ENCODE assay signal across 8 cellular contexts in the genomic region with DNA sequence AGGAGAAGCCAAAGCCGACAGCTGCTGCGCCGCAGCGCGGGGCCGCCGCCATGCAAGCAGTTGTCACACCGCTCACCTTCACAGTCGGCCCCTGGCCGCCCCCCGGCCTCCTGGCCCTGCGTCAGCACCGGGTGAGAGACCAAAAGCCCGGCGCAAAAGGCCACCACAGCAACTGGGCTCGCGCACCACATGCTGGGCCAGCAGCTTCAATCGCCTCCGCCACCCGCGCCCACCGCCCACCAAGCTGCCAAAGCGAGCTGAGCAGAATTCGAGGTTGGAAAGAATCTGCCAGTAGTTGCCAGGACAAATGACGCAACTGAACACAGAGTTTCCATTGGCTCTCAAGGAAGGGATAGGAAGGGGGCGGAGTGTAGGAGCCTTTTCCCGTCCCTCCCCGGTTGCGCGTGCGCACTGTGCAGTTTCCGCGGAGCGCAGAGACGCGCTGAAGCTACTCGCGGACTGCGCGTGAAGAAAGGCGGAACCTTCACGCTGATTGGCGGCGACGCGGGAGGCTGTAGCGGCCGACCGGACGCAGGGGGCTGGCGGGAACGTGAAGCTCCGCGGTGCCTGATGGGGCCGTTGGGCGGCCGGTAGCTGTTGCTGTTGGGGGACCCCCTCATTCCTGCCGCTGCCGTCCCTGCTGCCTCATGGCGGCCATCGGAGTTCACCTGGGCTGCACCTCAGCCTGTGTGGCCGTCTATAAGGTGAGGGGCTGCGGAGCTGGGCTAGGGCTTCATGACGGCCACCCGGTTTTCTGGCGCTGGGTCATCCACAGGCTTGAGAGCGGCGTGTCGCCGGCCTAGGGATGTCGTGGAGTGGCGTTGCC. TPM values are rescaled to one million over a fixed set of nuclear protein-coding genes. Genes with fewer than 3 reads are reported as not detected.
DNase-seq lines count a peak whose midpoint lies in the region; ATAC-seq, FAIRE-seq and TF ChIP-seq lines count a peak whose summit lies in the region.

TSS of gene CDNF (minus strand) at position 282 of the 826 bp plus-strand sequence. CDS start at position 191, 91 bp downstream.
A gene with protein sequence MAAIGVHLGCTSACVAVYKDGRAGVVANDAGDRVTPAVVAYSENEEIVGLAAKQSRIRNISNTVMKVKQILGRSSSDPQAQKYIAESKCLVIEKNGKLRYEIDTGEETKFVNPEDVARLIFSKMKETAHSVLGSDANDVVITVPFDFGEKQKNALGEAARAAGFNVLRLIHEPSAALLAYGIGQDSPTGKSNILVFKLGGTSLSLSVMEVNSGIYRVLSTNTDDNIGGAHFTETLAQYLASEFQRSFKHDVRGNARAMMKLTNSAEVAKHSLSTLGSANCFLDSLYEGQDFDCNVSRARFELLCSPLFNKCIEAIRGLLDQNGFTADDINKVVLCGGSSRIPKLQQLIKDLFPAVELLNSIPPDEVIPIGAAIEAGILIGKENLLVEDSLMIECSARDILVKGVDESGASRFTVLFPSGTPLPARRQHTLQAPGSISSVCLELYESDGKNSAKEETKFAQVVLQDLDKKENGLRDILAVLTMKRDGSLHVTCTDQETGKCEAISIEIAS (plus strand): TSS at position 551 of the 826 bp plus-strand sequence. CDS start 97 bp downstream, at position 648.
A gene with protein sequence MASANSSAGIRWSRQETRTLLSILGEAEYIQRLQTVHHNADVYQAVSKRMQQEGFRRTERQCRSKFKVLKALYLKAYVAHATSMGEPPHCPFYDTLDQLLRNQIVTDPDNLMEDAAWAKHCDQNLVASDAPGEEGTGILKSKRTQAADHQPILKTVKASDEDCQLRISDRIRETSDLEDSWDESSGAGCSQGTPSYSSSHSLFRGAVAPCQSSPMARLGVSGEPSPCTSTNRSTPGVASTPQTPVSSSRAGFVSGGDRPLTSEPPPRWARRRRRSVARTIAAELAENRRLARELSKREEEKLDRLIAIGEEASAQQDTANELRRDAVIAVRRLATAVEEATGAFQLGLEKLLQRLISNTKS (plus strand): TSS at position 551 of the 826 bp plus-strand sequence. CDS start 3,979 bp downstream, outside the sequence.

- ATAC-seq in GM21528 (IDR thresholded peaks at IDR 0.05; ENCODE audit: low FRiP score, unreplicated experiment) (peak; percentile 93), IMR-90 (ENCODE audit: low read depth) (peak; percentile 97)

- H3K4ac ChIP-seq in IMR-90 (ENCODE audit: low read depth, low read length): peak within 1 kb of the TSS; percentile 90

- BruUV-seq in IMR-90 (replicated peaks; lab: Mats Ljungman, UMichigan) (no TSS peak), endothelial cell of umbilical vein (replicated peaks; lab: Mats Ljungman, UMichigan) (no TSS peak)

- peak within 1 kb of the TSS; percentile 82 for H3K9ac ChIP-seq in IMR-90 (ENCODE audit: low read depth, low read length)
- peak within 1 kb of the TSS; percentile 88 for H3K9ac ChIP-seq in endothelial cell of umbilical vein (replicated peaks; ENCODE audit: extremely low read depth, insufficient read depth, low read length)

- TF ChIP-seq POLR2A in IMR-90 (IDR thresholded peaks at IDR 0.05; ENCODE audit: low read depth, low read length) (peak; percentile 91), endothelial cell of umbilical vein (IDR thresholded peaks at IDR 0.05; ENCODE audit: low read depth, low read length) (peak; percentile 92)

- in situ Hi-C loops in IMR-90 (cut with MboI; ENCODE audit: low sequenced_read_pairs): no loop called here

- peak within 1 kb of the TSS; percentile 48 for H4K5ac ChIP-seq in IMR-90 (ENCODE audit: low read depth, low read length)

- FAIRE-seq in endothelial cell of umbilical vein (lab: Jason Lieb, UNC): peak; percentile 98

- peaks cover 27% of the 10 kb centered on the region for H3K79me2 ChIP-seq in endothelial cell of umbilical vein (ENCODE audit: control insufficient read depth, insufficient read depth, low read length)

- 0 out of 2 replicates have a peak, but pooled peaks have one; percentile 8 for TF ChIP-seq RAD21 in IMR-90 (IDR thresholded peaks at IDR 0.05; ENCODE audit: low read length)

- DNase-seq in DMS 273 (lab: John Stamatoyannopoulos, UW; ENCODE audit: unreplicated experiment): peak; percentile 99
- DNase-seq in IMR-90: peak; percentile 99
- DNase-seq in OCI-M1 (lab: John Stamatoyannopoulos, UW): peak; percentile 99
- peak; percentile 99 for DNase-seq in activated T-cell treated with anti-CD3 and anti-CD28 coated beads for 24 hours (ENCODE audit: low read depth)
- peak; percentile 100 for DNase-seq in endothelial cell of umbilical vein (ENCODE audit: low read depth, low spot score)
- peak; percentile 100 for DNase-seq in midbrain (lab: John Stamatoyannopoulos, UW)
- peak; percentile 99 for DNase-seq in stimulated activated CD8-positive, alpha-beta memory T cell treated with anti-CD3 and anti-CD28 coated beads, Interleukin-2, amount 100 ng/mL, for 1 hour (ENCODE audit: low read depth in 2 of 2)

- H3K4me2 ChIP-seq in IMR-90 (ENCODE audit: low read depth, low read length) (peak within 1 kb of the TSS; percentile 93), endothelial cell of umbilical vein (ENCODE audit: insufficient read depth, low read length) (peak within 1 kb of the TSS; percentile 80)

- H4K91ac ChIP-seq in IMR-90 (ENCODE audit: insufficient read depth, low read depth, low read length): peak within 1 kb of the TSS; percentile 63

- H3K9me3 ChIP-seq in IMR-90 (ENCODE audit: control insufficient read depth, insufficient read depth, low read length) (no peaks in the 10 kb centered on the region), endothelial cell of umbilical vein (replicated peaks; ENCODE audit: control insufficient read depth, insufficient read depth, low read length) (no peaks in the 10 kb centered on the region)

- H3K4me3 ChIP-seq in IMR-90 (ENCODE audit: insufficient read depth, low read depth, low read length) (peak within 1 kb of the TSS; percentile 74), endothelial cell of umbilical vein (replicated peaks in 1 of 3; ENCODE audit: insufficient read depth in 1 of 3, low read depth in 1 of 3, low read length in 3 of 3) (peak within 1 kb of the TSS; percentile 47 to 81 (median 71))

- H2AK9ac ChIP-seq in IMR-90 (replicated peaks; ENCODE audit: low read depth, low read length, poor library complexity): peak within 1 kb of the TSS; percentile 94

- H3K56ac ChIP-seq in IMR-90 (ENCODE audit: extremely low read depth, insufficient read depth, low read length): peak within 1 kb of the TSS; percentile 60

- 1% methylated on average over 38 of the region's 72 CpGs; no CpG with 5 or more reads in 1 of the 2 experiments for WGBS in IMR-90 (ENCODE audit: extremely low coverage in 2 of 2, insufficient read length in 1 of 2), 2 experiments

- H3K79me1 ChIP-seq in IMR-90 (ENCODE audit: low read depth in 1 of 2, low read length in 2 of 2): peaks cover 24 to 39% of the 10 kb centered on the region in 2 experiments

- H4K20me1 ChIP-seq in IMR-90 (ENCODE audit: insufficient read depth, low read length) (peaks cover 4% of the 10 kb centered on the region), endothelial cell of umbilical vein (replicated peaks; ENCODE audit: control insufficient read depth, extremely low read depth, insufficient read depth, low read length) (no peaks in the 10 kb centered on the region)

- H2AFZ ChIP-seq in IMR-90 (replicated peaks; ENCODE audit: low read length, poor library complexity) (peak within 1 kb of the TSS; percentile 97), endothelial cell of umbilical vein (ENCODE audit: low read depth, low read length) (peak within 1 kb of the TSS; percentile 86)

- H2AK5ac ChIP-seq in IMR-90 (ENCODE audit: low read depth, low read length): peak within 1 kb of the TSS; percentile 80

- H3K36me3 ChIP-seq in IMR-90 (ENCODE audit: control insufficient read depth, insufficient read depth, low read length): peaks cover 14% of the 10 kb centered on the region
- H3K36me3 ChIP-seq in endothelial cell of umbilical vein (ENCODE audit: control insufficient read depth in 2 of 2, extremely low read depth in 1 of 2, insufficient read depth in 2 of 2, low read length in 2 of 2): peaks cover 9 to 13% of the 10 kb centered on the region in 2 experiments

- intact Hi-C loops in IMR-90 (cut with micrococcal nuclease) (loop anchor here (1.0 to 10.0 kb wide), 3 partner anchors 236 to 267 kb away; no protein-coding TSS in a partner anchor), endothelial cell of umbilical vein (cut with micrococcal nuclease) (loop anchor here (1.0 to 5.0 kb wide), 6 partner anchors 40 to 339 kb away; partner anchors contain the start of genes DCLRE1C and SUV39H2)

- dilution Hi-C loops in IMR-90 (cut with HindIII; ENCODE audit: low sequenced_read_pairs, unreplicated experiment) (no loop called here), endothelial cell of umbilical vein (cut with MboI; ENCODE audit: extremely low pct_ligation_motif_present, low sequenced_read_pairs) (no loop called here)

- peak within 1 kb of the TSS; percentile 83 for H2BK5ac ChIP-seq in IMR-90 (ENCODE audit: low read depth, low read length, poor library complexity, severe bottlenecking)

- H3K27me3 ChIP-seq in IMR-90 (ENCODE audit: control insufficient read depth, insufficient read depth, low read length) (no peaks in the 10 kb centered on the region), endothelial cell of umbilical vein (ENCODE audit: control insufficient read depth in 2 of 2, insufficient read depth in 2 of 2, low read length in 2 of 2) (no peaks in the 10 kb centered on the region)

- peak within 1 kb of the TSS; percentile 90 for H3K14ac ChIP-seq in IMR-90 (replicated peaks; ENCODE audit: low read depth, low read length)

- peak within 1 kb of the TSS; percentile 98 for H3K23ac ChIP-seq in IMR-90 (ENCODE audit: low read depth, low read length)

- H2BK120ac ChIP-seq in IMR-90 (ENCODE audit: low read depth, low read length): peak within 1 kb of the TSS; percentile 70

- POLR2A ChIA-PET in IMR-90 (lab: Charles Lee; ENCODE audit: unreplicated experiment): interaction anchor here (1.3 kb wide), 1 partner anchor 10 kb away, joined by 3 read pairs; no protein-coding TSS in a partner anchor
- POLR2A ChIA-PET in endothelial cell of umbilical vein (lab: Charles Lee): interaction anchor here (0.6 to 1.7 kb wide), 6 partner anchors 19 to 339 kb away, joined by 3 to 8 read pairs (median 3); partner anchors contain the start of genes DCLRE1C and SUV39H2

- peak within 1 kb of the TSS; percentile 82 for H3K27ac ChIP-seq in IMR-90 (ENCODE audit: insufficient read depth, low read length)
- peak within 1 kb of the TSS; percentile 74 for H3K27ac ChIP-seq in endothelial cell of umbilical vein (ENCODE audit: insufficient read depth, low read depth, low read length)

- H2BK15ac ChIP-seq in IMR-90 (ENCODE audit: low read depth, low read length): peak within 1 kb of the TSS; percentile 7; the same call in 2 of the 3 replicates

- H3K9me1 ChIP-seq in IMR-90 (ENCODE audit: insufficient read depth, low read length) (peaks cover 3% of the 10 kb centered on the region), endothelial cell of umbilical vein (replicated peaks; ENCODE audit: control insufficient read depth, extremely low read depth, insufficient read depth, low read length) (no peaks in the 10 kb centered on the region)

- H4K8ac ChIP-seq in IMR-90 (ENCODE audit: low read depth in 2 of 2, low read length in 2 of 2): peak within 1 kb of the TSS; percentile 76 to 92

- TF ChIP-seq CTCF in IMR-90 (conservative IDR thresholded peaks at IDR 0.05; ENCODE audit: low read depth, low read length) (no peak), endothelial cell of umbilical vein (IDR thresholded peaks at IDR 0.05; ENCODE audit: extremely low read depth in 1 of 2, insufficient read depth in 1 of 2, low read depth in 1 of 2, low read length in 2 of 2) (no peak)

- H3K4me1 ChIP-seq in IMR-90 (ENCODE audit: control insufficient read depth, insufficient read depth, low read length): peaks cover 1% of the 10 kb centered on the region; the same call in 1 of the 2 replicates
- H3K4me1 ChIP-seq in endothelial cell of umbilical vein (ENCODE audit: control insufficient read depth, extremely low read depth, insufficient read depth, low read length): peaks cover 11% of the 10 kb centered on the region

- CTCF ChIA-PET in IMR-90 (lab: Yijun Ruan, JAX): interaction anchor here (0.5 to 2.7 kb wide), 3 partner anchors 11 to 564 kb away, joined by 3 to 9 read pairs (median 5); no protein-coding TSS in a partner anchor
- CTCF ChIA-PET in endothelial cell of umbilical vein (lab: Charles Lee): interaction anchor here (0.8 to 3.8 kb wide), 15 partner anchors 11 to 641 kb away, joined by 3 to 23 read pairs (median 7); partner anchors contain the start of gene SUV39H2

- no peak within 1 kb of the TSS for H2BK20ac ChIP-seq in IMR-90 (ENCODE audit: low read depth, low read length)

- peak within 1 kb of the TSS; percentile 71 for H3K18ac ChIP-seq in IMR-90 (ENCODE audit: low read depth, low read length)

RNA-seq across cellular contexts. Expression of gene CDNF, which starts in this region (rescaled TPM):
- total RNA-seq in IMR-90 (2012; rRNA removed): 0.72 and 0.83 TPM in 2 replicates
- 1.1 and 1.3 TPM in 2 replicates for polyA plus RNA-seq in IMR-90 (2012; rRNA removed)
- polyA plus RNA-seq in IMR-90 (2012; cell fraction: cytosol; rRNA removed): 0.54 and 1.3 TPM in 2 replicates
- polyA plus RNA-seq in IMR-90 (2012; cell fraction: nucleus; rRNA removed; ENCODE audit: low replicate concordance): 0.44 and 2.9 TPM in 2 replicates
- total RNA-seq in endothelial cell of umbilical vein: 0.58 and 0.99 TPM in 2 replicates
- 0.25 and 0.40 TPM in 2 replicates for polyA plus RNA-seq in endothelial cell of umbilical vein
- polyA plus RNA-seq in endothelial cell of umbilical vein (2011; cell fraction: cytosol; rRNA removed): 0.35 and 0.37 TPM in 2 replicates
- polyA plus RNA-seq in endothelial cell of umbilical vein (2011; cell fraction: nucleus; rRNA removed): 0.73 and 1.6 TPM in 2 replicates
- polyA plus RNA-seq in endothelial cell of umbilical vein (2012): 0.83 and 0.96 TPM in 2 replicates
- not detected in 2 replicates for polyA minus RNA-seq in endothelial cell of umbilical vein
- not detected for polyA minus RNA-seq in endothelial cell of umbilical vein (2011; cell fraction: cytosol; rRNA and poly(A)+ RNA removed)
- 0.77 TPM in 1 of 2 replicates, not detected in the other for polyA minus RNA-seq in endothelial cell of umbilical vein (2011; cell fraction: nucleus; rRNA and poly(A)+ RNA removed)

RNA-seq across cellular contexts. Expression of the second gene that starts in this region (rescaled TPM):
- total RNA-seq in IMR-90 (2012; rRNA removed): 11.8 and 15.6 TPM in 2 replicates
- polyA plus RNA-seq in IMR-90 (2012; rRNA removed): 8.7 and 10.3 TPM in 2 replicates
- polyA plus RNA-seq in IMR-90 (2012; cell fraction: cytosol; rRNA removed): 2.3 and 3.8 TPM in 2 replicates
- 2.2 and 12.8 TPM in 2 replicates for polyA plus RNA-seq in IMR-90 (2012; cell fraction: nucleus; rRNA removed; ENCODE audit: low replicate concordance)
- total RNA-seq in endothelial cell of umbilical vein: 15.7 and 18.0 TPM in 2 replicates
- 5.1 and 7.6 TPM in 2 replicates for polyA plus RNA-seq in endothelial cell of umbilical vein
- polyA plus RNA-seq in endothelial cell of umbilical vein (2011; cell fraction: cytosol; rRNA removed): 9.8 and 11.9 TPM in 2 replicates
- polyA plus RNA-seq in endothelial cell of umbilical vein (2011; cell fraction: nucleus; rRNA removed): 15.3 and 20.2 TPM in 2 replicates
- 11.8 and 18.7 TPM in 2 replicates for polyA plus RNA-seq in endothelial cell of umbilical vein (2012)
- polyA minus RNA-seq in endothelial cell of umbilical vein: 2.6 and 3.9 TPM in 2 replicates
- polyA minus RNA-seq in endothelial cell of umbilical vein (2011; cell fraction: cytosol; rRNA and poly(A)+ RNA removed): 5.2 TPM
- 6.9 and 7.8 TPM in 2 replicates for polyA minus RNA-seq in endothelial cell of umbilical vein (2011; cell fraction: nucleus; rRNA and poly(A)+ RNA removed)

RNA-seq across cellular contexts. Expression of the third gene that starts in this region (rescaled TPM):
- total RNA-seq in IMR-90 (2012; rRNA removed): 16.0 and 17.2 TPM in 2 replicates
- 4.2 and 4.7 TPM in 2 replicates for polyA plus RNA-seq in IMR-90 (2012; rRNA removed)
- 1.5 and 2.0 TPM in 2 replicates for polyA plus RNA-seq in IMR-90 (2012; cell fraction: cytosol; rRNA removed)
- 3.0 and 8.7 TPM in 2 replicates for polyA plus RNA-seq in IMR-90 (2012; cell fraction: nucleus; rRNA removed; ENCODE audit: low replicate concordance)
- 13.1 and 13.6 TPM in 2 replicates for total RNA-seq in endothelial cell of umbilical vein
- polyA plus RNA-seq in endothelial cell of umbilical vein: 4.1 and 4.8 TPM in 2 replicates
- 4.6 and 4.7 TPM in 2 replicates for polyA plus RNA-seq in endothelial cell of umbilical vein (2011; cell fraction: cytosol; rRNA removed)
- 8.3 and 9.7 TPM in 2 replicates for polyA plus RNA-seq in endothelial cell of umbilical vein (2011; cell fraction: nucleus; rRNA removed)
- 8.3 and 10.6 TPM in 2 replicates for polyA plus RNA-seq in endothelial cell of umbilical vein (2012)
- polyA minus RNA-seq in endothelial cell of umbilical vein: 12.1 and 15.2 TPM in 2 replicates
- polyA minus RNA-seq in endothelial cell of umbilical vein (2011; cell fraction: cytosol; rRNA and poly(A)+ RNA removed): 14.5 TPM
- polyA minus RNA-seq in endothelial cell of umbilical vein (2011; cell fraction: nucleus; rRNA and poly(A)+ RNA removed): 16.1 and 17.5 TPM in 2 replicates

Comparison
In these comparisons a context has a peak if more than half of its experiments do, and no peak if none do; other contexts are left out.
1. Peak in every context shown above with its lines: DNase-seq, ATAC-seq, H3K4me3 ChIP-seq and H3K27ac ChIP-seq.